In the genomic region with DNA sequence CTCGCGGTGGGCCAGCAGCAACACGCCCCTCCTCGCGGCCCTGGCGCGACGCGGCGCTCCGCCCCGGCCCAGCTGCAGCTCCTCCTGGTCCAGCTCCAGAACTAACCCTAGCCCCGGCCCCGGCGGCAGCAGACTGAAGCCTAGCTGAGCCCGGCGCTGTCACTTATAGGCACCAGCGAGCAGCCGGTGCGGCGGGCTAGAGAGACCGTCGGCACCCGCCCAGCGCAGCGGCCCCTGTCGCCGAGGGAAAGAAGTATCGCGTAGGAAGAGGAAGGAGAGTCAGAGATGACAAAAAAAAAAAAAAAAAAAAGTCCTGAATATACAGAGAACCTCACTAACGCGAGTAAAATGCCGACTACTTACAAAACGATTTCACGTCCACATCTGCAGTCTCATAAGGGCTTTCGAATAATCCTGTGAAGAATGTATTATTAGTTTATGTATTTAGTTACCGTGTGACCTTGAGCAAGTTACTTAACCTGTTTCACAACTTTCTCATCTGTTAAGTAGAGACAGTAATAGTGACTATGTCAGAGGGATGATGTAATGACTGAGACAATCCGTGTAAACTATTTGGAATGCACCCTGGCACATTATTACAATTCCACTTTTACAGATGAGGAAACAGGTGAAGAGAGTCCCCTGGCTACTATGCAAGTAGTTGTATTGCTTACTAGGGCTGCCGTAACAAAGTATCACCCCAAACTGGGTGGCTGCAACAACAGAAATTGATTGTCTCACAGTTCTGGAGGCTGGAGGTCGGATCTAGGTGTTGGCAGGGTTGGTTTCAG, we compare ENCODE assay signal across 7 cellular contexts.
DNase-seq lines count a peak whose midpoint lies in the region; ATAC-seq and TF ChIP-seq lines count a peak whose summit lies in the region.

A gene (minus strand): TSS at position 135 of the 791 bp plus-strand sequence. CDS start 791 bp downstream, outside the sequence.

- H3K4me3 ChIP-seq in retinal pigment epithelial cell (ENCODE audit: low read length), result peak within 1 kb of the TSS; percentile 68

- peak; percentile 89 for ATAC-seq in GM18498 (IDR thresholded peaks at IDR 0.05; ENCODE audit: unreplicated experiment)
- ATAC-seq in HG02885 (IDR thresholded peaks at IDR 0.05; ENCODE audit: poor library complexity, unreplicated experiment), result peak; percentile 93

- TF ChIP-seq CTCF in retinal pigment epithelial cell (conservative IDR thresholded peaks at IDR 0.05; ENCODE audit: low read depth, low read length), result peak; percentile 82

- peak; percentile 72 for DNase-seq in NCI-H1694 treated with DMSO at 0.1 percent for 48 hours (lab: John Stamatoyannopoulos, UW)
- peak; percentile 94 for DNase-seq in T-helper 9 cell
- DNase-seq in astrocyte of the hippocampus (ENCODE audit: low read depth, low spot score), result peak; percentile 96
- peak; percentile 91 to 94 for DNase-seq in hippocampal formation (lab: John Stamatoyannopoulos, UW)
- DNase-seq in retinal pigment epithelial cell (ENCODE audit: low read depth), result peak; percentile 62

Comparison
In these comparisons a context has a peak if more than half of its experiments do, and no peak if none do; other contexts are left out.
1. Peak in every context shown above with its lines: DNase-seq, ATAC-seq and H3K4me3 ChIP-seq.